8 cellular contexts compared by ENCODE assay signal in the genomic region with DNA sequence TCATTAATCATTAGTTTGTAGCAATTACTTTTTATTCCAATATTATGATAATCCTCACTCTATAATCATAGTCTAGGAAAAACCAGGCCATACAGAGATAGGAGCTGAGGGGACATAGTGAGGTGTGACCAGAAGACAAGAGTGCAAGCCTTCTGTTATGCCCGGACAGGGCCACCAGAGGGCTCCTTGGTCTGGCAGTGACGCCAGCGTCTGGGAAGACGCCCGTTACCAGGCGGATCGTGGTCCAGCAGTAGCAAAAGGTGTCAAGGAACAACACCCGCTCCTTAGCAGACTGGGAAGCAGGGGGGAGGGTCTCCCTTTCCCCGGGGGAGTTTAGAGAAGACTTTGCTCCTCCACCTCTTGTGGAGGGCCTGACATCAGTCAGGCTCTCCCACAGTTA. TPM values are rescaled to one million over a fixed set of nuclear protein-coding genes. Genes with fewer than 3 reads are reported as not detected.
DNase-seq lines count a peak whose midpoint lies in the region; TF ChIP-seq lines count a peak whose summit lies in the region.
"Not testable (repeated sequence)": the region's sequence is repeated elsewhere in the genome, so short reads cannot be mapped to it uniquely, and the experiment has no call there.

No MANE protein-coding gene starts in this region.

- not testable (repeated sequence) for TF ChIP-seq RAD21 in SK-N-SH (IDR thresholded peaks at IDR 0.05; ENCODE audit: low read length)

- peaks cover 28% of the 10 kb centered on the region for H3K9me3 Mint-ChIP-seq in endodermal cell

- H3K79me2 ChIP-seq in Loucy (ENCODE audit: insufficient read depth, low read length) (peaks cover 44% of the 10 kb centered on the region), SK-N-SH (ENCODE audit: insufficient read depth) (peaks cover 93% of the 10 kb centered on the region), smooth muscle cell (ENCODE audit: low read depth) (peaks cover 20% of the 10 kb centered on the region)

- H3K27me3 Mint-ChIP-seq in endodermal cell (ENCODE audit: insufficient read depth): not testable (repeated sequence)

- H3K9me2 ChIP-seq in Loucy (replicated peaks; ENCODE audit: low read depth, low read length); SK-N-SH: not testable (repeated sequence)

- not testable (repeated sequence) for H2AFZ ChIP-seq in Loucy (ENCODE audit: low read length); SK-N-SH (ENCODE audit: low read depth); smooth muscle cell (ENCODE audit: low read depth)

- 91% methylated on average over 4 of the region's 9 CpGs for WGBS in SK-N-SH (ENCODE audit: low lambda C conversion rate)
- 94% methylated on average over 9 of the region's 9 CpGs; no CpG with 5 or more reads in 1 of the 2 experiments for WGBS in endodermal cell (ENCODE audit: insufficient coverage in 1 of 2, insufficient read length in 1 of 2), 2 experiments
- WGBS in smooth muscle cell (ENCODE audit: low lambda C conversion rate): 85% methylated on average over 9 of the region's 9 CpGs

- POLR2A ChIA-PET in SK-N-SH (lab: Yijun Ruan, JAX): not testable (repeated sequence)

- not testable (repeated sequence) for H3K27me3 ChIP-seq in BE2C; Loucy (ENCODE audit: insufficient read depth, low read length, poor library complexity, severe bottlenecking); SK-N-SH (ENCODE audit: insufficient read depth); brain microvascular endothelial cell (replicated peaks); endodermal cell (ENCODE audit: control insufficient read depth, insufficient read depth, low read length, poor library complexity, severe bottlenecking); kidney epithelial cell (ENCODE audit: control insufficient read depth, insufficient read depth, low read length); smooth muscle cell (ENCODE audit: low read depth)

- DNase-seq in BE2C (peak; percentile 34), endodermal cell (peak; percentile 68)
- not testable (repeated sequence) for DNase-seq in SK-N-SH; brain microvascular endothelial cell; kidney epithelial cell (ENCODE audit: low read depth); smooth muscle cell (lab: John Stamatoyannopoulos, UW; ENCODE audit: unreplicated experiment)

- peaks cover 37% of the 10 kb centered on the region for H3K36me3 Mint-ChIP-seq in endodermal cell (ENCODE audit: low read depth)

- CTCF ChIA-PET in SK-N-SH (lab: Yijun Ruan, JAX): interaction anchor here (1.1 to 1.2 kb wide), 3 partner anchors 15 to 36 kb away, joined by 3 to 5 read pairs (median 3); no protein-coding TSS in a partner anchor

- not testable (repeated sequence) for H4K20me1 ChIP-seq in Loucy (ENCODE audit: insufficient read depth, low read length, poor library complexity, severe bottlenecking)
- H4K20me1 ChIP-seq in SK-N-SH (ENCODE audit: insufficient read depth) (peaks cover 15% of the 10 kb centered on the region), smooth muscle cell (ENCODE audit: low read depth) (peaks cover 49% of the 10 kb centered on the region)

- H3K4me3 Mint-ChIP-seq in endodermal cell: not testable (repeated sequence)

- H3K27ac ChIP-seq in SK-N-SH (ENCODE audit: low read depth in 2 of 2, low read length in 1 of 2); brain microvascular endothelial cell; endodermal cell (ENCODE audit: low read depth, low read length); smooth muscle cell (ENCODE audit: low read depth): not testable (repeated sequence)

- not testable (repeated sequence) for H3K9me3 ChIP-seq in BE2C; Loucy (ENCODE audit: insufficient read depth, low read depth, low read length); SK-N-SH; smooth muscle cell (replicated peaks; ENCODE audit: low read depth)
- H3K9me3 ChIP-seq in endodermal cell (ENCODE audit: control insufficient read depth, low read length): peaks cover 13% of the 10 kb centered on the region

- not testable (repeated sequence) for H3K4me1 ChIP-seq in BE2C; Loucy (ENCODE audit: insufficient read depth, low read length, poor library complexity, severe bottlenecking); SK-N-SH (ENCODE audit: control insufficient read depth in 1 of 2, insufficient read depth in 2 of 2, low read depth in 1 of 2, low read length in 1 of 2); endodermal cell (ENCODE audit: control insufficient read depth, insufficient read depth, low read length); smooth muscle cell (ENCODE audit: low read depth)

- H3K4me3 ChIP-seq in BE2C (ENCODE audit: low read depth, low read length); Loucy (ENCODE audit: low read length, poor library complexity, severe bottlenecking); SK-N-SH (ENCODE audit: low read depth in 2 of 2, low read length in 1 of 2); brain microvascular endothelial cell (ENCODE audit: low read depth, low read length); endodermal cell (ENCODE audit: low read length); kidney epithelial cell (ENCODE audit: low read depth, low read length); smooth muscle cell: not testable (repeated sequence)

- peaks cover 36% of the 10 kb centered on the region for H3K4me1 Mint-ChIP-seq in endodermal cell

- H3K36me3 ChIP-seq in BE2C; Loucy (ENCODE audit: insufficient read depth, low read length); brain microvascular endothelial cell (replicated peaks); endodermal cell (ENCODE audit: control insufficient read depth, insufficient read depth, low read length); kidney epithelial cell (ENCODE audit: control insufficient read depth, insufficient read depth, low read length); smooth muscle cell (ENCODE audit: low read depth): not testable (repeated sequence)
- peaks cover 0 to 16% of the 10 kb centered on the region in 2 experiments for H3K36me3 ChIP-seq in SK-N-SH (replicated peaks in 1 of 2; ENCODE audit: control insufficient read depth in 1 of 2, insufficient read depth in 2 of 2, low read length in 1 of 2)

- TF ChIP-seq CTCF in BE2C (IDR thresholded peaks at IDR 0.05; ENCODE audit: low read depth, low read length) (peak; percentile 28), GM12872 (IDR thresholded peaks at IDR 0.05; ENCODE audit: insufficient read depth, low read depth, low read length) (0 out of 3 replicates have a peak, but pooled peaks have one; percentile 4), Loucy (conservative IDR thresholded peaks at IDR 0.05; ENCODE audit: low read length) (0 out of 2 replicates have a peak, but pooled peaks have one; percentile 13), SK-N-SH (IDR thresholded peaks at IDR 0.05) (peak; percentile 21; the same call in 1 of the 2 replicates), brain microvascular endothelial cell (IDR thresholded peaks at IDR 0.05; ENCODE audit: low read depth, low read length, missing control alignments) (peak; percentile 31), endodermal cell (conservative IDR thresholded peaks at IDR 0.05) (peak; percentile 67), kidney epithelial cell (IDR thresholded peaks at IDR 0.05; ENCODE audit: insufficient read depth, low read length, poor library complexity, severe bottlenecking) (peak; percentile 3), smooth muscle cell (IDR thresholded peaks at IDR 0.05; ENCODE audit: borderline replicate concordance, insufficient read depth, poor library complexity, severe bottlenecking) (peak; percentile 10)

- H3K4me2 ChIP-seq in Loucy (ENCODE audit: low read depth, low read length, poor library complexity, severe bottlenecking); SK-N-SH; smooth muscle cell: not testable (repeated sequence)

- H3K27ac Mint-ChIP-seq in endodermal cell: not testable (repeated sequence)

- not testable (repeated sequence) for H3K9ac ChIP-seq in Loucy (ENCODE audit: low read depth, low read length, poor library complexity, severe bottlenecking); SK-N-SH; endodermal cell (ENCODE audit: extremely low read depth, low read length, poor library complexity, severe bottlenecking); smooth muscle cell (ENCODE audit: low read depth)

- H3F3A ChIP-seq in Loucy (ENCODE audit: low read depth); SK-N-SH (replicated peaks; ENCODE audit: insufficient read depth); smooth muscle cell (ENCODE audit: low read depth): not testable (repeated sequence)

- in situ Hi-C loops in brain microvascular endothelial cell (cut with HindIII; ENCODE audit: low pct_ligation_motif_present, low sequenced_read_pairs): not testable (repeated sequence)

- not testable (repeated sequence) for TF ChIP-seq EP300 in SK-N-SH (IDR thresholded peaks at IDR 0.05; ENCODE audit: borderline replicate concordance in 1 of 2, low read depth in 1 of 2, low read length in 1 of 2)

RNA-seq across cellular contexts. Expression of gene MAPK8, which starts 39.8 kb away (rescaled TPM):
- 50.2 TPM for polyA plus RNA-seq in BE2C (2012; ENCODE audit: insufficient read depth, insufficient read length, low read depth)
- polyA plus RNA-seq in SK-N-SH (2012; rRNA removed) (26.4 and 33.6 TPM in 2 replicates), smooth muscle cell (13.1 and 19.0 TPM in 2 replicates)
- 37.6 and 40.8 TPM in 2 replicates for polyA plus RNA-seq in SK-N-SH (2012; cell fraction: cytosol; rRNA removed)
- 31.0 and 49.9 TPM in 2 replicates for polyA plus RNA-seq in SK-N-SH (2012; cell fraction: nucleus; rRNA removed)
- total RNA-seq in endodermal cell (100 to 1,000 TPM in 1 of 2 donors, 10 to 100 TPM in 1; 84.2 to 146 TPM), kidney epithelial cell (59.2 and 61.4 TPM in 2 replicates), smooth muscle cell (45.5 and 54.2 TPM in 2 replicates)
- polyA plus RNA-seq in endodermal cell (2013, experiment 1 of 2): 65.8 TPM
- 70.2 TPM for polyA plus RNA-seq in endodermal cell (2013, experiment 2 of 2)

Comparison
In these comparisons a context has a peak if more than half of its experiments do, and no peak if none do; other contexts are left out.
1. CTCF ChIP-seq: peak in every context shown above with its lines; median percentile 67 in endodermal cell; 31 in brain microvascular endothelial cell; 28 in BE2C; 21 in SK-N-SH; 13 in Loucy; 10 in smooth muscle cell; 4 in GM12872; 3 in kidney epithelial cell.